24 cellular contexts compared by ENCODE assay signal in the genomic region with DNA sequence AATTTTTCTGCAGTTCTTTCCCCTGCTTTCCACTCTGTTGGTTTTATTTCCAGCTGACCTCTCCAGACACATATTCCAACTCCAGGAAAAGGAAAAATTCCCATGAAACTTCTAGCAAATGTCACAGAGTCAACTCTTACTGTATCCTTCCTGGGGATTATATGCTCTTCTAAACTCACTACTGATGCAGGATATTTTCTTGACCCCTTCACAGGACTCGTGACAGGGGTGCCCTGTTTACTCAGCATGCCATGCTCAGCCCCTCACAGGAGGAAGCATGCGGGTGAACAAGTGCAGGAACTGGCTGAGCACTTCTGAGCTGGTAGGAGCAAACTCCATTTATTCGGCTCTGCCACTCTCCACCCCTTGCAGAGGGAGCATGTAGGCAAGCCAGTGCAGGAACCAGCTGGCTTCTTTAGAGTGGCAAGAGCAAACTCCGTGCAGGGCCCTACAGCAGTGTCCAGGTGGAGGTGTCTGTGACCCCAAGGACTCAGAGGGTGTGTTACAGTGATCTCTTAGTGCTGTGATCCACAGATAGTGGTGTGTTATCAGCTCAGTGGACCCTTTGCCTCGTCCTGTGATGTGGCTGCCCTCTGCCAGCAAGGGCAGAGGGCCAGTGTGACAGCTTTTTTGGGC.
"Had no signal": no experiment of that assay in that cellular context is flagged by ENCODE, and none has a peak within 500 bp of the region (broad histone marks: within the 10 kb centered on the region; RNA-seq: fewer than 3 reads in every experiment).

No MANE protein-coding gene starts in this region.

- H3K4me3 ChIP-seq: gastrocnemius medialis, hepatocyte, right atrium auricular region, smooth muscle cell, testis, tibial artery, upper lobe of left lung, uterus had no signal

- H3K4me1 Mint-ChIP-seq: natural killer cell had no signal

- H3K79me2 ChIP-seq: hepatocyte, parathyroid adenoma had no signal

- FAIRE-seq: colon, kidney had no signal

- H3K27ac Mint-ChIP-seq: natural killer cell, progenitor cell of endocrine pancreas had no signal

- H3K9me3 ChIP-seq: gastrocnemius medialis, neutrophil, right atrium auricular region, testis, tibial artery, upper lobe of left lung, uterus had no signal

- H3K4me1 ChIP-seq: gastrocnemius medialis, parathyroid adenoma, right atrium auricular region, testis, tibial artery, upper lobe of left lung, uterus had no signal

- H3K4me3 Mint-ChIP-seq: natural killer cell had no signal

- H3K9ac ChIP-seq: parathyroid adenoma had no signal

- H2AFZ ChIP-seq: hepatocyte, parathyroid adenoma had no signal

- H3K27me3 Mint-ChIP-seq: progenitor cell of endocrine pancreas had no signal

- H3K36me3 Mint-ChIP-seq: natural killer cell had no signal

- H3K27ac ChIP-seq: gastrocnemius medialis, hepatocyte, neutrophil, parathyroid adenoma, right atrium auricular region, testis, tibial artery, upper lobe of left lung, uterus had no signal

- H3K4me2 ChIP-seq: hepatocyte, smooth muscle cell had no signal

- DNase-seq: central memory CD4-positive, alpha-beta T cell; effector memory CD4-positive, alpha-beta T cell; foreskin fibroblast; gastrocnemius medialis; head of caudate nucleus; kidney; natural killer cell; stimulated activated CD4-positive, alpha-beta T cell treated with anti-CD3 and anti-CD28 coated beads, Interleukin-12 subunit alpha, Interleukin-12 subunit beta, amount 100 ng/mL, for 4 hours; stimulated activated CD4-positive, alpha-beta T cell treated with anti-CD3 and anti-CD28 coated beads, Interleukin-1b, Interleukin-23, amount 100 ng/mL, for 48 hours; stimulated activated CD4-positive, alpha-beta T cell treated with anti-CD3 and anti-CD28 coated beads, Interleukin-4, amount 100 ng/mL, for 1 hour; stimulated activated CD8-positive, alpha-beta memory T cell treated with anti-CD3 and anti-CD28 coated beads, Interleukin-4, amount 100 ng/mL, for 48 hours; stimulated activated naive CD8-positive, alpha-beta T cell treated with anti-CD3 and anti-CD28 coated beads, Interleukin-15, Interleukin-2, amounts not matched to agents 100 U/mL and 50 U/mL, for 24 hours; substantia nigra; testis; tibial artery; upper lobe of left lung; uterus had no signal

- H3K27me3 ChIP-seq: gastrocnemius medialis, hepatocyte, neutrophil, right atrium auricular region, testis, tibial artery, upper lobe of left lung, uterus had no signal

- H3K36me3 ChIP-seq: gastrocnemius medialis, neutrophil, right atrium auricular region, tibial artery, upper lobe of left lung, uterus had no signal
